23 cellular contexts compared by ENCODE assay signal in the genomic region with DNA sequence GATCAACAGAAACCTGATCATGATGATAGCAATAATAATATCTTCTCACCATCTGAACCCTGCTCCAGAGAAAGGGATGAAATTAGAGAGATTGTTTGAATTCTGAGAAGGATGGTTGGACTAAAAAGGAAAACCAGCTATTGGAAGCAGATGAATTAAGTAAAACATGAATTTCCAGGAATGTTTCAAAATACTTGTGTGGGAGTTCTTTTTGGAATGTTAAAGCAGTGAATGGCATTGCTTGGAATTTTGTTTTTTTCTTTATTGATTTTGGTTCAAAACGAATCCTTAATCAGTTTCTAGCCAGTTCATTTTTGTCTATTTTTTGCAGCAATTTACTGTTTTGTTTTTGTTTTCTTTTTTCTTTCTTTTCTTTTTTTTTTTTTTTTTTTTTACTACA.
"Had no signal": no experiment of that assay in that cellular context is flagged by ENCODE, and none has a peak within 500 bp of the region (broad histone marks: within the 10 kb centered on the region; RNA-seq: fewer than 3 reads in every experiment).

No MANE protein-coding gene starts in this region.

- H3K36me3 ChIP-seq: esophagus muscularis mucosa, left lung, neutrophil, pancreas, right lobe of liver, uterus had no signal

- DNase-seq: activated CD4-positive, alpha-beta T cell treated with anti-CD3 and anti-CD28 coated beads for 36 hours; activated CD4-positive, alpha-beta T cell treated with anti-CD3 and anti-CD28 coated beads, Interleukin-2, amount 50 U/mL, for 4 hours; activated CD8-positive, alpha-beta memory T cell treated with anti-CD3 and anti-CD28 coated beads for 24 hours; activated CD8-positive, alpha-beta memory T cell treated with anti-CD3 and anti-CD28 coated beads, Interleukin-2, amount 50 U/mL, for 4 hours; activated naive CD4-positive, alpha-beta T cell treated with Interleukin-2 at 50 U/mL for 16 hours; activated naive CD8-positive, alpha-beta T cell treated with anti-CD3 and anti-CD28 coated beads for 36 hours; activated T-cell treated with anti-CD3 and anti-CD28 coated beads, Interleukin-2, amount 50 U/mL, for 48 hours; foreskin keratinocyte; kidney glomerular epithelial cell; left lung; pancreas; right lobe of liver; stimulated activated CD4-positive, alpha-beta T cell treated with anti-CD3 and anti-CD28 coated beads, Interleukin-2, amount 100 ng/mL, for 48 hours; stimulated activated CD8-positive, alpha-beta memory T cell treated with anti-CD3 and anti-CD28 coated beads, Interleukin-4, amount 100 ng/mL, for 48 hours; stimulated activated naive CD4-positive, alpha-beta T cell; T-helper 9 cell; testis; uterus had no signal

- H3K27me3 Mint-ChIP-seq: activated CD4-positive, alpha-beta T cell treated with anti-CD3 and anti-CD28 coated beads for 36 hours; activated naive CD8-positive, alpha-beta T cell treated with anti-CD3 and anti-CD28 coated beads for 36 hours had no signal

- FAIRE-seq: bronchial epithelial cell had no signal

- H3K27me3 ChIP-seq: esophagus muscularis mucosa, foreskin keratinocyte, left lung, neutrophil, pancreas, testis, uterus had no signal

- H3K4me1 ChIP-seq: right lobe of liver, uterus had no signal

- H3K4me3 Mint-ChIP-seq: activated CD4-positive, alpha-beta T cell treated with anti-CD3 and anti-CD28 coated beads for 36 hours; activated naive CD8-positive, alpha-beta T cell treated with anti-CD3 and anti-CD28 coated beads for 36 hours; natural killer cell treated with Interleukin-12 subunit alpha and Interleukin-12 subunit beta and Interleukin-15 and Interleukin-18, amount 100 ng/mL, for 72 hours had no signal

- ATAC-seq: activated CD4-positive, alpha-beta T cell treated with anti-CD3 and anti-CD28 coated beads for 36 hours; foreskin keratinocyte; left lung; natural killer cell treated with Interleukin-12 subunit alpha and Interleukin-12 subunit beta and Interleukin-15 and Interleukin-18, amount 100 ng/mL, for 72 hours; right lobe of liver had no signal

- H3K27ac Mint-ChIP-seq: activated CD4-positive, alpha-beta T cell treated with anti-CD3 and anti-CD28 coated beads for 36 hours; activated naive CD8-positive, alpha-beta T cell treated with anti-CD3 and anti-CD28 coated beads for 36 hours; natural killer cell treated with Interleukin-12 subunit alpha and Interleukin-12 subunit beta and Interleukin-15 and Interleukin-18, amount 100 ng/mL, for 72 hours had no signal

- H3K9me3 Mint-ChIP-seq: activated naive CD8-positive, alpha-beta T cell treated with anti-CD3 and anti-CD28 coated beads for 36 hours; natural killer cell treated with Interleukin-12 subunit alpha and Interleukin-12 subunit beta and Interleukin-15 and Interleukin-18, amount 100 ng/mL, for 72 hours had no signal

- H3K36me3 Mint-ChIP-seq: activated naive CD8-positive, alpha-beta T cell treated with anti-CD3 and anti-CD28 coated beads for 36 hours; natural killer cell treated with Interleukin-12 subunit alpha and Interleukin-12 subunit beta and Interleukin-15 and Interleukin-18, amount 100 ng/mL, for 72 hours had no signal

- H3K4me3 ChIP-seq: coronary artery, esophagus muscularis mucosa, left lung, pancreas, right lobe of liver, testis, uterus had no signal

- H3K27ac ChIP-seq: coronary artery, esophagus muscularis mucosa, foreskin keratinocyte, left lung, pancreas, right lobe of liver, testis, uterus had no signal

- H3K9me3 ChIP-seq: esophagus muscularis mucosa, left lung, neutrophil, pancreas, right lobe of liver, testis, uterus had no signal
